In the genomic region with DNA sequence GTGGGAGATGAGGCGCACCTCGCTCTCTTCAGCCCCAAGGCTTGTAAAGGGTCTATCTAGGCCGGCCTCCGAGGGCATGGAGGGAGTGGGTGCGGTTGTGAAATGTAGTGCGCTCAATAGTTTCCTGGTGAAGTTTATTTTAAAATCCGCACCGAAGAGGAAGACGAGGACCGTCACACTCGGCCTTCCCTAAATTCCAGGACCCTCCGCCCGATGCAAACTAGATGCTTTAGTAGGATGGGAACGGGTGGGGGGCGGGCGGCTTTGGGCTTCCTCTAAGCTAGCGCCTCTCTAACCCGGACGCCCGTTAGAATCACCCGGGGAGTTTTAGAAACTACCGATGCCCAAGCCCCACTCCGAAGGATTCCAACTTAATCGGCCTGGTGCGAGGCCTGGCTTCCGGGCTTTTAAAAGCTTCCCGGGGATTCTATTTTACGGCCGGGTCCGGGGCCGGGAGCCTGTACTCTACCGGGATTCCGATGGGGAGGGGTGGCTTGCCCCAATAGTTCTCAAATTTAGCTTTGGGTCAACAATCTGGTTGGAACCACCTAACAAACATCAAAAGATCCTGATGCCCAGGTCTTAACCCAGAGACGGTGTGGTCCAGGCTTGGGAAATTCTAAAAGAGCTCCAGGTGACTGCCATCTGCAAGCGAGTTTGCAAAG, we compare ENCODE assay signal across 8 cellular contexts. TPM values are rescaled to one million over a fixed set of nuclear protein-coding genes. Genes with fewer than 3 reads are reported as not detected.
DNase-seq lines count a peak whose midpoint lies in the region; ATAC-seq, FAIRE-seq and TF ChIP-seq lines count a peak whose summit lies in the region.

No MANE protein-coding gene starts in this region.

- no peaks in the 10 kb centered on the region for H3K36me3 Mint-ChIP-seq in activated T-helper 1 cell treated with anti-CD3 and anti-CD28 coated beads, Interleukin-12 subunit alpha, Interleukin-12 subunit beta, Interleukin-2, Interleukin-4 antibody, amounts not matched to agents 30 ng/mL and 10 ng/mL and 1 ng/mL, durations not matched to agents 14 hours and 24 hours and 36 hours (ENCODE audit: low read depth)

- no peaks in the 10 kb centered on the region for H3K9me3 Mint-ChIP-seq in activated T-helper 1 cell treated with anti-CD3 and anti-CD28 coated beads, Interleukin-12 subunit alpha, Interleukin-12 subunit beta, Interleukin-2, Interleukin-4 antibody, amounts not matched to agents 30 ng/mL and 10 ng/mL and 1 ng/mL, durations not matched to agents 14 hours and 24 hours and 36 hours

- BruUV-seq in HepG2 (replicated peaks; lab: Mats Ljungman, UMichigan): no TSS peak

- no peak overlapping the region for H3K27ac ChIP-seq in HepG2 (ENCODE audit: extremely low read length, insufficient read depth, low read length)
- peak overlapping the region in 1 of 4 donors; percentile 51 for H3K27ac ChIP-seq in upper lobe of left lung

- DNase-seq in GF-D8 (lab: John Stamatoyannopoulos, UW) (peak; percentile 18), HepG2 (ENCODE audit: low spot score) (no peak), upper lobe of left lung (no peak), hippocampal formation (lab: John Stamatoyannopoulos, UW) (no peak), NCI-H2171 treated with DMSO at 0.1 percent for 48 hours (lab: John Stamatoyannopoulos, UW) (no peak), GM19240 (ENCODE audit: insufficient read length, low spot score) (no peak)
- DNase-seq in activated T-helper 1 cell treated with anti-CD3 and anti-CD28 coated beads, Interleukin-12 subunit alpha, Interleukin-12 subunit beta, Interleukin-2, Interleukin-4 antibody, amounts not matched to agents 30 ng/mL and 10 ng/mL and 1 ng/mL, durations not matched to agents 14 hours and 24 hours and 36 hours (ENCODE audit: low spot score): peak; percentile 10

- H3K79me2 ChIP-seq in HepG2 (ENCODE audit: insufficient read depth, low read length): no peaks in the 10 kb centered on the region

- FAIRE-seq in HepG2 (lab: Jason Lieb, UNC): no peak

- peak; percentile 5 for ATAC-seq in HG02610 (IDR thresholded peaks at IDR 0.05; ENCODE audit: unreplicated experiment)
- no peak; the same call in 2 of the 3 replicates for ATAC-seq in HepG2
- ATAC-seq in upper lobe of left lung (ENCODE audit: low FRiP score in 2 of 2): peak in 1 of 2 donors; percentile 1

- peak overlapping the region; percentile 63 for H3K4me3 Mint-ChIP-seq in activated T-helper 1 cell treated with anti-CD3 and anti-CD28 coated beads, Interleukin-12 subunit alpha, Interleukin-12 subunit beta, Interleukin-2, Interleukin-4 antibody, amounts not matched to agents 30 ng/mL and 10 ng/mL and 1 ng/mL, durations not matched to agents 14 hours and 24 hours and 36 hours

- intact Hi-C loops in activated T-helper 1 cell treated with anti-CD3 and anti-CD28 coated beads, Interleukin-12 subunit alpha, Interleukin-12 subunit beta, Interleukin-2, Interleukin-4 antibody, amounts not matched to agents 30 ng/mL and 10 ng/mL and 1 ng/mL, durations not matched to agents 14 hours and 24 hours and 36 hours (cut with micrococcal nuclease): loop anchor here (1.0 to 10.0 kb wide), 6 partner anchors 24 to 512 kb away; no protein-coding TSS in a partner anchor
- intact Hi-C loops in HepG2 (cut with micrococcal nuclease; ENCODE audit: unreplicated experiment): loop anchor here (5.0 kb wide), 2 partner anchors 188 to 513 kb away; no protein-coding TSS in a partner anchor

- no peaks in the 10 kb centered on the region for H3K27me3 Mint-ChIP-seq in activated T-helper 1 cell treated with anti-CD3 and anti-CD28 coated beads, Interleukin-12 subunit alpha, Interleukin-12 subunit beta, Interleukin-2, Interleukin-4 antibody, amounts not matched to agents 30 ng/mL and 10 ng/mL and 1 ng/mL, durations not matched to agents 14 hours and 24 hours and 36 hours (ENCODE audit: insufficient read depth)

- H3K4me3 ChIP-seq in HepG2 (replicated peaks in 1 of 3; ENCODE audit: insufficient read depth in 1 of 3, low read depth in 2 of 3, low read length in 3 of 3) (peak overlapping the region in 2 of 3 experiments; percentile 31 to 94; a peak in 3 of 6 replicates), upper lobe of left lung (peak overlapping the region in 3 of 4 donors; percentile 82 to 95 (median 91))

- TF ChIP-seq POLR2A in HepG2 (IDR thresholded peaks at IDR 0.05; ENCODE audit: insufficient read depth in 1 of 2, low read depth in 2 of 2, low read length in 2 of 2) (no peak), upper lobe of left lung (IDR thresholded peaks at IDR 0.05) (no peak)

- peaks cover 7% of the 10 kb centered on the region for H3K4me1 Mint-ChIP-seq in activated T-helper 1 cell treated with anti-CD3 and anti-CD28 coated beads, Interleukin-12 subunit alpha, Interleukin-12 subunit beta, Interleukin-2, Interleukin-4 antibody, amounts not matched to agents 30 ng/mL and 10 ng/mL and 1 ng/mL, durations not matched to agents 14 hours and 24 hours and 36 hours (ENCODE audit: low read depth)

- in situ Hi-C loops in HepG2 (cut with HindIII; ENCODE audit: extremely low pct_ligation_motif_present, low pct_unique_long_range_greater_than_20kb): loop anchor here (10.0 to 25.0 kb wide), 2 partner anchors 140 to 518 kb away; partner anchors contain the start of gene ADNP

- H3K27ac Mint-ChIP-seq in activated T-helper 1 cell treated with anti-CD3 and anti-CD28 coated beads, Interleukin-12 subunit alpha, Interleukin-12 subunit beta, Interleukin-2, Interleukin-4 antibody, amounts not matched to agents 30 ng/mL and 10 ng/mL and 1 ng/mL, durations not matched to agents 14 hours and 24 hours and 36 hours: no peak overlapping the region

- no peaks in the 10 kb centered on the region for H3K36me3 ChIP-seq in HepG2 (replicated peaks in 1 of 2; ENCODE audit: control insufficient read depth in 1 of 2, insufficient read depth in 2 of 2, low read length in 2 of 2)
- no peaks in the 10 kb centered on the region for H3K36me3 ChIP-seq in upper lobe of left lung

- H3K27me3 ChIP-seq in HepG2 (ENCODE audit: control insufficient read depth in 1 of 2, insufficient read depth in 2 of 2, low read length in 2 of 2) (no peaks in the 10 kb centered on the region), upper lobe of left lung (peaks cover 0 to 4% (median 0%) of the 10 kb centered on the region in 4 donors)

- TF ChIP-seq CTCF in HepG2 (CRISPR knock-in tag; IDR thresholded peaks at IDR 0.05) (no peak; the same call in 1 of the 2 replicates), upper lobe of left lung (IDR thresholded peaks at IDR 0.05) (no peak)

- CTCF ChIA-PET in HepG2 (lab: Yijun Ruan, JAX; ENCODE audit: low intra/inter-chr PET ratio, low total read pairs): interaction anchor here (2.0 to 3.3 kb wide), 4 partner anchors 24 to 513 kb away, joined by 8 to 62 read pairs (median 15); partner anchors contain the start of gene ADNP

- no peaks in the 10 kb centered on the region for H3K9me3 ChIP-seq in HepG2 (ENCODE audit: low read length)
- no peaks in the 10 kb centered on the region for H3K9me3 ChIP-seq in upper lobe of left lung

- H3K4me2 ChIP-seq in HepG2 (ENCODE audit: low read depth, low read length): peak overlapping the region; percentile 90

- H3K4me1 ChIP-seq in HepG2 (ENCODE audit: insufficient read depth, low read length): peaks cover 44% of the 10 kb centered on the region
- H3K4me1 ChIP-seq in upper lobe of left lung: peaks cover 20 to 32% (median 26%) of the 10 kb centered on the region in 4 donors

- 55% methylated on average over 33 of the region's 35 CpGs for WGBS in HepG2 (ENCODE audit: low lambda C conversion rate)
- 12% methylated on average over 30 to 34 of the region's 35 CpGs for WGBS in upper lobe of left lung, 2 donors

- H2AFZ ChIP-seq in HepG2 (ENCODE audit: low read length): no peak overlapping the region

- TF ChIP-seq EP300 in HepG2 (IDR thresholded peaks at IDR 0.05; ENCODE audit: low read depth in 2 of 2, low read length in 2 of 2) (no peak), HepG2 (CRISPR knock-in tag; IDR thresholded peaks at IDR 0.05; ENCODE audit: borderline replicate concordance) (no peak), upper lobe of left lung (IDR thresholded peaks at IDR 0.05) (no peak)

- no peaks in the 10 kb centered on the region for H4K20me1 ChIP-seq in HepG2 (ENCODE audit: insufficient read depth, low read length)

- POLR2A ChIA-PET in HepG2 (lab: Yijun Ruan, JAX): interaction anchor here (0.6 to 2.9 kb wide), 10 partner anchors 9 to 193 kb away, joined by 3 to 29 read pairs (median 4); partner anchors contain the start of genes ADNP, DPM1 and MOCS3

- TF ChIP-seq RAD21 in HepG2 (CRISPR knock-in tag; IDR thresholded peaks at IDR 0.05): no peak

- H3K9ac ChIP-seq in HepG2 (ENCODE audit: insufficient read depth, low read depth, low read length): no peak overlapping the region

TF ChIP-seq in HepG2, 621 proteins besides CTCF, POLR2A, EP300 and RAD21 (continues in another document):
- TF ChIP-seq ZNF781 (CRISPR knock-in tag; IDR thresholded peaks at IDR 0.05; ENCODE audit: borderline replicate concordance, not compliant biosample characterization): peak; percentile 2

RNA-seq across cellular contexts. Expression of gene BCAS4, which starts 0.5 kb away (rescaled TPM):
- 7.8 and 9.3 TPM in 2 replicates for total RNA-seq in activated T-helper 1 cell treated with anti-CD3 and anti-CD28 coated beads, Interleukin-12 subunit alpha, Interleukin-12 subunit beta, Interleukin-2, Interleukin-4 antibody, amounts not matched to agents 30 ng/mL and 10 ng/mL and 1 ng/mL, durations not matched to agents 14 hours and 24 hours and 36 hours
- total RNA-seq in HepG2 (2016; rRNA removed; fragmentation: Illumina TruSeq; extraction: Trizol) (5.9 and 7.2 TPM in 2 replicates), upper lobe of left lung (10 to 100 TPM in 1 of 6 donors, 1 to 10 TPM in 5; 2.3 to 12.3 (median 5.2) TPM)
- total RNA-seq in HepG2 (2016; cell fraction: cytosol; rRNA removed; fragmentation: Illumina TruSeq; extraction: Trizol; ENCODE audit: low read depth): 3.6 and 4.1 TPM in 2 replicates
- total RNA-seq in HepG2 (2016; cell fraction: insoluble cytoplasmic fraction; rRNA removed; fragmentation: Illumina TruSeq; extraction: Trizol): 7.0 and 8.2 TPM in 2 replicates
- 6.0 and 7.8 TPM in 2 replicates for total RNA-seq in HepG2 (2016; cell fraction: membrane; rRNA removed; fragmentation: Illumina TruSeq; extraction: Trizol)
- total RNA-seq in HepG2 (2016; cell fraction: nucleus; rRNA removed; fragmentation: Illumina TruSeq; extraction: Trizol): 3.0 and 4.1 TPM in 2 replicates
- polyA plus RNA-seq in HepG2 (2011; rRNA removed): 7.9 and 8.0 TPM in 2 replicates
- 6.7 and 10.5 TPM in 2 replicates for polyA plus RNA-seq in HepG2 (2011; cell fraction: cytosol; rRNA removed)
- 4.6 and 7.3 TPM in 2 replicates for polyA plus RNA-seq in HepG2 (2011; cell fraction: nucleus; rRNA removed)
- polyA plus RNA-seq in HepG2 (2012): 3.8 and 5.2 TPM in 2 replicates
- 6.8 and 7.0 TPM in 2 replicates for polyA plus RNA-seq in HepG2 (2016; cell fraction: cytosol; fragmentation: Illumina TruSeq; extraction: Trizol; ENCODE audit: low read depth)
- 6.9 and 7.1 TPM in 2 replicates for polyA plus RNA-seq in HepG2 (2016; cell fraction: insoluble cytoplasmic fraction; fragmentation: Illumina TruSeq; extraction: Trizol; ENCODE audit: low read depth)
- polyA plus RNA-seq in HepG2 (2016; cell fraction: membrane; fragmentation: Illumina TruSeq; extraction: Trizol; ENCODE audit: low read depth): 5.1 and 6.4 TPM in 2 replicates
- polyA plus RNA-seq in HepG2 (2016; cell fraction: nucleus; fragmentation: Illumina TruSeq; extraction: Trizol; ENCODE audit: insufficient read depth, low read depth): 3.6 and 6.6 TPM in 2 replicates
- polyA minus RNA-seq in HepG2 (2011; rRNA and poly(A)+ RNA removed; ENCODE audit: low replicate concordance): 0.07 and 10.0 TPM in 2 replicates
- 2.9 and 4.1 TPM in 2 replicates for polyA minus RNA-seq in HepG2 (2011; cell fraction: cytosol; rRNA and poly(A)+ RNA removed)
- 2.9 and 4.1 TPM in 2 replicates for polyA minus RNA-seq in HepG2 (2011; cell fraction: nucleus; rRNA and poly(A)+ RNA removed)

Comparison
In these comparisons a context has a peak if more than half of its experiments do, and no peak if none do; other contexts are left out.
1. DNase-seq: peak in GF-D8 (single experiment) and activated T-helper 1 cell treated with anti-CD3 and anti-CD28 coated beads, Interleukin-12 subunit alpha, Interleukin-12 subunit beta, Interleukin-2, Interleukin-4 antibody, amounts not matched to agents 30 ng/mL and 10 ng/mL and 1 ng/mL, durations not matched to agents 14 hours and 24 hours and 36 hours (single experiment); none in HepG2 (single experiment), upper lobe of left lung (0 of 2), hippocampal formation (0 of 2), NCI-H2171 treated with DMSO at 0.1 percent for 48 hours (single experiment) and GM19240 (single experiment).